In the genomic region with DNA sequence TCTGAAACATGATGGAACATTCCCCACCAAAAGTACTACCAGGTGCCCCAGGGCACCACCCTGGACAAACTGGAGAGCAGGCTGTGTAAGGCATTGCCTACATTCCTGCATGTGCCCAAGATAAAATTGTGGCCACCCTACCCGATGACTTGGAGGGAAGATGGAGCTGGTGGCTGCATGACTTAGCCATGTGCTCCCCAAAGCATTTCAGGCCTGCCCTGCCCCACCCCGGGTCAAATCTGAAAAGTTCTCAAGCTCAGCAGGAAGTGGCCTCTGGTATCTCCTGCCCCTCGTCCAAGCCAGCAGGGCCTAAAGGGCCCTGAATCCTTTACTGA, we compare ENCODE assay signal across 16 cellular contexts. TPM values are rescaled to one million over a fixed set of nuclear protein-coding genes. Genes with fewer than 3 reads are reported as not detected.
DNase-seq lines count a peak whose midpoint lies in the region; ATAC-seq and TF ChIP-seq lines count a peak whose summit lies in the region.
"Had no signal": no experiment of that assay in that cellular context is flagged by ENCODE, and none has a peak within 500 bp of the region (broad histone marks: within the 10 kb centered on the region; RNA-seq: fewer than 3 reads in every experiment).

No MANE protein-coding gene starts in this region.

- no peak for TF ChIP-seq CTCF in KMS-11 (conservative IDR thresholded peaks at IDR 0.05; ENCODE audit: low read depth, low read length)
- TF ChIP-seq CTCF in natural killer cell (IDR thresholded peaks at IDR 0.05) = no peak
- no peak for TF ChIP-seq CTCF in psoas muscle (IDR thresholded peaks at IDR 0.05)
- no peak for TF ChIP-seq CTCF in PC-3 (conservative IDR thresholded peaks at IDR 0.05; ENCODE audit: low read depth, low read length)

- peak overlapping the region in 1 of 2 donors; percentile 27 for H3K4me3 ChIP-seq in CD4-positive, alpha-beta memory T cell (ENCODE audit: low read length in 2 of 2)
- H3K4me3 ChIP-seq in KMS-11 (IDR thresholded peaks at IDR 0.05; ENCODE audit: insufficient read depth, low read depth, low read length) = no peak overlapping the region
- H3K4me3 ChIP-seq in psoas muscle = no peak overlapping the region
- no peak overlapping the region for H3K4me3 ChIP-seq in PC-3 (ENCODE audit: low read length)
- H3K4me3 ChIP-seq: BLaER1 treated with 17β-estradiol and CSF1 and Interleukin-3, amounts not matched to agents 10 nM and 100 nM had no signal

- H3K9me3 ChIP-seq in CD4-positive, alpha-beta memory T cell (ENCODE audit: control insufficient read depth in 1 of 2, low read length in 2 of 2) = no peaks in the 10 kb centered on the region
- H3K9me3 ChIP-seq in psoas muscle = no peaks in the 10 kb centered on the region
- no peaks in the 10 kb centered on the region for H3K9me3 ChIP-seq in PC-3 (ENCODE audit: low read length)

- H3F3A ChIP-seq in PC-3 (ENCODE audit: low read length, unreplicated experiment) = no peaks in the 10 kb centered on the region

- H3K4me1 Mint-ChIP-seq in CD4-positive, alpha-beta memory T cell = peaks cover 68 to 96% (median 77%) of the 10 kb centered on the region in 4 donors
- H3K4me1 Mint-ChIP-seq in activated naive CD8-positive, alpha-beta T cell treated with anti-CD3 and anti-CD28 coated beads, Interleukin-2, amount 10 ng/mL, durations not matched to agents 7 days and 5 days = peaks cover 79% of the 10 kb centered on the region
- H3K4me1 Mint-ChIP-seq in natural killer cell = peaks cover 44 to 58% of the 10 kb centered on the region in 2 donors

- no peaks in the 10 kb centered on the region for H3K27me3 Mint-ChIP-seq in CD4-positive, alpha-beta memory T cell
- H3K27me3 Mint-ChIP-seq in activated naive CD8-positive, alpha-beta T cell treated with anti-CD3 and anti-CD28 coated beads, Interleukin-2, amount 10 ng/mL, durations not matched to agents 7 days and 5 days = no peaks in the 10 kb centered on the region
- no peaks in the 10 kb centered on the region for H3K27me3 Mint-ChIP-seq in natural killer cell (ENCODE audit: low read depth in 2 of 2)

- peaks cover 85% of the 10 kb centered on the region for H3K4me1 ChIP-seq in CD4-positive, alpha-beta memory T cell (ENCODE audit: insufficient read depth, low read length)
- H3K4me1 ChIP-seq in KMS-11 (ENCODE audit: low read depth, poor library complexity, severe bottlenecking) (peaks cover 59% of the 10 kb centered on the region), psoas muscle (no peaks in the 10 kb centered on the region), PC-3 (ENCODE audit: insufficient read depth, low read length) (no peaks in the 10 kb centered on the region)

- H3K79me2 ChIP-seq in KMS-11 (ENCODE audit: insufficient read depth, low read depth) = no peaks in the 10 kb centered on the region
- H3K79me2 ChIP-seq in PC-3 (ENCODE audit: low read length) = no peaks in the 10 kb centered on the region

- no peaks in the 10 kb centered on the region for H3K9me2 ChIP-seq in PC-3 (replicated peaks; ENCODE audit: low read length)

- H3K27ac Mint-ChIP-seq in CD4-positive, alpha-beta memory T cell = peak overlapping the region; percentile 97 to 99 (median 98)
- peak overlapping the region; percentile 96 for H3K27ac Mint-ChIP-seq in activated naive CD8-positive, alpha-beta T cell treated with anti-CD3 and anti-CD28 coated beads, Interleukin-2, amount 10 ng/mL, durations not matched to agents 7 days and 5 days
- peak overlapping the region; percentile 84 to 91 for H3K27ac Mint-ChIP-seq in natural killer cell

- 52 to 68% (median 59%) methylated on average over 3 of the region's 3 CpGs for WGBS in psoas muscle, 3 donors

- no peaks in the 10 kb centered on the region for H3K9me3 Mint-ChIP-seq in CD4-positive, alpha-beta memory T cell
- H3K9me3 Mint-ChIP-seq in activated naive CD8-positive, alpha-beta T cell treated with anti-CD3 and anti-CD28 coated beads, Interleukin-2, amount 10 ng/mL, durations not matched to agents 7 days and 5 days = no peaks in the 10 kb centered on the region
- no peaks in the 10 kb centered on the region for H3K9me3 Mint-ChIP-seq in natural killer cell

- H3K4me2 ChIP-seq in KMS-11 = peak overlapping the region; percentile 42; the same call in 1 of the 2 replicates
- no peak overlapping the region for H3K4me2 ChIP-seq in PC-3 (ENCODE audit: low read length)
- H3K4me2 ChIP-seq: BLaER1 treated with 17β-estradiol and CSF1 and Interleukin-3, amounts not matched to agents 10 nM and 100 nM had no signal

- CTCF ChIA-PET in CD4-positive, alpha-beta memory T cell (lab: Charles Lee; ENCODE audit: partially characterized antibody) = interaction anchor here (1.2 to 15.3 kb wide), 9 partner anchors 9 to 297 kb away, joined by 3 to 276 read pairs (median 9); a partner anchor contains a TSS
- CTCF ChIA-PET in PC-3 (lab: Charles Lee) = no interaction called here

- POLR2A ChIA-PET in CD4-positive, alpha-beta memory T cell (lab: Charles Lee; ENCODE audit: partially characterized antibody) = interaction anchor here (0.9 to 33.0 kb wide), 11 partner anchors 0 to 344 kb away, joined by 3 to 1832 read pairs (median 6); a partner anchor contains a TSS
- POLR2A ChIA-PET in activated naive CD8-positive, alpha-beta T cell treated with anti-CD3 and anti-CD28 coated beads, Interleukin-2, amount 10 ng/mL, durations not matched to agents 7 days and 5 days (lab: Charles Lee) = interaction anchor here (0.9 to 17.3 kb wide), 11 partner anchors 8 to 297 kb away, joined by 3 to 316 read pairs (median 33); a partner anchor contains a TSS
- POLR2A ChIA-PET in PC-3 (lab: Charles Lee; ENCODE audit: unreplicated experiment) = no interaction called here

- peak overlapping the region; percentile 88 for H3K27ac ChIP-seq in CD4-positive, alpha-beta memory T cell (ENCODE audit: low read depth, low read length)
- peak overlapping the region; percentile 96 for H3K27ac ChIP-seq in KMS-11
- H3K27ac ChIP-seq in psoas muscle = no peak overlapping the region
- H3K27ac ChIP-seq in PC-3 (ENCODE audit: low read length) = no peak overlapping the region
- H3K27ac ChIP-seq: BLaER1 treated with 17β-estradiol and CSF1 and Interleukin-3, amounts not matched to agents 10 nM and 100 nM had no signal

- H3K36me3 ChIP-seq in CD4-positive, alpha-beta memory T cell (ENCODE audit: insufficient read depth, low read length) = peaks cover 69% of the 10 kb centered on the region
- H3K36me3 ChIP-seq in KMS-11 (ENCODE audit: insufficient read depth) (no peaks in the 10 kb centered on the region), psoas muscle (ENCODE audit: insufficient read depth in 1 of 2, low read depth in 1 of 2) (no peaks in the 10 kb centered on the region), PC-3 (ENCODE audit: low read depth, low read length) (no peaks in the 10 kb centered on the region)

- BruUV-seq in PC-3 (replicated peaks; lab: Mats Ljungman, UMichigan) = no TSS peak

- ATAC-seq in activated naive CD8-positive, alpha-beta T cell treated with anti-CD3 and anti-CD28 coated beads, Interleukin-2, amount 10 ng/mL, durations not matched to agents 7 days and 5 days (ENCODE audit: low read depth) = peak; percentile 1
- ATAC-seq in natural killer cell = peak in 2 of 3 donors; percentile 40 to 44
- ATAC-seq in psoas muscle = no peak
- ATAC-seq in PC-3 = no peak
- ATAC-seq: Panc1 had no signal

- no peaks in the 10 kb centered on the region for H4K20me1 ChIP-seq in KMS-11 (ENCODE audit: insufficient read depth)
- H4K20me1 ChIP-seq in PC-3 (ENCODE audit: low read length) = no peaks in the 10 kb centered on the region
- H4K20me1 ChIP-seq: BLaER1 treated with 17β-estradiol and CSF1 and Interleukin-3, amounts not matched to agents 10 nM and 100 nM had no signal

- H2AFZ ChIP-seq in KMS-11 (ENCODE audit: low read depth) = peak overlapping the region; percentile 74
- H2AFZ ChIP-seq in PC-3 (ENCODE audit: low read length) = no peak overlapping the region

- H3K27me3 ChIP-seq in CD4-positive, alpha-beta memory T cell (ENCODE audit: insufficient read depth, low read length) = no peaks in the 10 kb centered on the region
- H3K27me3 ChIP-seq in KMS-11 (ENCODE audit: insufficient read depth, low read depth) = no peaks in the 10 kb centered on the region
- no peaks in the 10 kb centered on the region for H3K27me3 ChIP-seq in psoas muscle (ENCODE audit: insufficient read depth in 3 of 3, low read length in 2 of 3)
- H3K27me3 ChIP-seq in PC-3 (ENCODE audit: low read length) = no peaks in the 10 kb centered on the region

- peak overlapping the region; percentile 30; the same call in 1 of the 2 replicates for H3K9ac ChIP-seq in KMS-11
- H3K9ac ChIP-seq in PC-3 (ENCODE audit: low read length) = no peak overlapping the region
- H3K9ac ChIP-seq: BLaER1 treated with 17β-estradiol and CSF1 and Interleukin-3, amounts not matched to agents 10 nM and 100 nM had no signal

- DNase-seq in CD4-positive, alpha-beta memory T cell = peak in 1 of 5 donors; percentile 51
- DNase-seq in activated naive CD8-positive, alpha-beta T cell treated with anti-CD3 and anti-CD28 coated beads, Interleukin-2, amount 10 ng/mL, durations not matched to agents 7 days and 5 days = peak; percentile 56
- no peak for DNase-seq in natural killer cell
- no peak for DNase-seq in NCI-H510A treated with DMSO at 0.1 percent for 48 hours (lab: John Stamatoyannopoulos, UW)
- no peak for DNase-seq in psoas muscle
- no peak for DNase-seq in PC-3
- DNase-seq: anterior cingulate cortex, dermis blood vessel endothelial cell, EL, mammary epithelial cell, NCI-H1105, NCI-H446 treated with DMSO at 0.1 percent for 48 hours, SW 1271 had no signal

- H3K36me3 Mint-ChIP-seq in CD4-positive, alpha-beta memory T cell = peaks cover 90 to 93% of the 10 kb centered on the region in 2 donors
- H3K36me3 Mint-ChIP-seq in activated naive CD8-positive, alpha-beta T cell treated with anti-CD3 and anti-CD28 coated beads, Interleukin-2, amount 10 ng/mL, durations not matched to agents 7 days and 5 days = peaks cover 82% of the 10 kb centered on the region
- H3K36me3 Mint-ChIP-seq in natural killer cell = peaks cover 8% of the 10 kb centered on the region

- H3K4me3 Mint-ChIP-seq in CD4-positive, alpha-beta memory T cell = peak overlapping the region; percentile 76 to 94 (median 84)
- H3K4me3 Mint-ChIP-seq in activated naive CD8-positive, alpha-beta T cell treated with anti-CD3 and anti-CD28 coated beads, Interleukin-2, amount 10 ng/mL, durations not matched to agents 7 days and 5 days = peak overlapping the region; percentile 83
- H3K4me3 Mint-ChIP-seq in natural killer cell = peak overlapping the region; percentile 46

- intact Hi-C loops in CD4-positive, alpha-beta memory T cell (cut with micrococcal nuclease) = loop anchor here (1.0 to 10.0 kb wide), 2 partner anchors 8 to 388 kb away; a partner anchor contains a TSS
- intact Hi-C loops in natural killer cell (cut with micrococcal nuclease) = no loop called here
- intact Hi-C loops in psoas muscle (cut with DNase I) = no loop called here
- intact Hi-C loops in PC-3 (cut with micrococcal nuclease) = no loop called here

RNA-seq across cellular contexts. Expression of a gene that starts 8.5 kb away (rescaled TPM):
- 100 to 1,000 TPM; 305 to 316 TPM for total RNA-seq in CD4-positive, alpha-beta memory T cell
- 100 to 1,000 TPM; 409 to 471 TPM for polyA plus RNA-seq in CD4-positive, alpha-beta memory T cell
- 100 to 1,000 TPM; 227 to 229 TPM for total RNA-seq in activated naive CD8-positive, alpha-beta T cell treated with anti-CD3 and anti-CD28 coated beads, Interleukin-2, amount 10 ng/mL, durations not matched to agents 7 days and 5 days
- total RNA-seq in natural killer cell (10 to 100 TPM; 30.4 to 93.4 (median 60.8) TPM), psoas muscle (under 1 TPM; 0.42 to 0.62 (median 0.53) TPM), PC-3 (2014; rRNA removed) (not detected in 2 replicates)
- polyA plus RNA-seq in psoas muscle = under 1 TPM; 0.21 to 0.35 (median 0.21) TPM
- total RNA-seq: dermis blood vessel endothelial cell, mammary epithelial cell had no signal
- polyA plus RNA-seq: mammary epithelial cell had no signal

Comparison
In these comparisons a context has a peak if more than half of its experiments do, and no peak if none do; other contexts are left out.
1. H3K27ac ChIP-seq: peak in CD4-positive, alpha-beta memory T cell (single experiment) and KMS-11 (single experiment); none in psoas muscle (single experiment) and PC-3 (single experiment).
2. ATAC-seq: peak in activated naive CD8-positive, alpha-beta T cell treated with anti-CD3 and anti-CD28 coated beads, Interleukin-2, amount 10 ng/mL, durations not matched to agents 7 days and 5 days (single experiment) and natural killer cell (2 of 3); none in psoas muscle (0 of 4) and PC-3 (single experiment).
3. RNA of a gene that starts 8.5 kb away (total RNA-seq): 305 to 316 TPM in CD4-positive, alpha-beta memory T cell, 227 to 229 TPM in activated naive CD8-positive, alpha-beta T cell treated with anti-CD3 and anti-CD28 coated beads, Interleukin-2, amount 10 ng/mL, durations not matched to agents 7 days and 5 days and 30.4 to 93.4 TPM in natural killer cell; 0.42 to 0.62 TPM in psoas muscle and not detected in PC-3; every median in the first group is over 10 times any median in the second.
4. Peak in every context shown above with its lines, with median percentiles within 50 percentile points of each other: H3K27ac Mint-ChIP-seq and H3K4me3 Mint-ChIP-seq.